1 cellular context compared by ENCODE assay signal in genomic region chr6:100132005-100132404, GRCh38.
TF ChIP-seq lines count a peak whose summit lies in the region.

No MANE protein-coding gene starts in this region.

TF ChIP-seq in GM12878, 131 proteins besides CTCF, POLR2A, EP300 and RAD21 (continued from another document):
- no peak for TF ChIP-seq PKNOX1 (IDR thresholded peaks at IDR 0.05)
